ENCODE assay signal across 8 cellular contexts in the genomic region with DNA sequence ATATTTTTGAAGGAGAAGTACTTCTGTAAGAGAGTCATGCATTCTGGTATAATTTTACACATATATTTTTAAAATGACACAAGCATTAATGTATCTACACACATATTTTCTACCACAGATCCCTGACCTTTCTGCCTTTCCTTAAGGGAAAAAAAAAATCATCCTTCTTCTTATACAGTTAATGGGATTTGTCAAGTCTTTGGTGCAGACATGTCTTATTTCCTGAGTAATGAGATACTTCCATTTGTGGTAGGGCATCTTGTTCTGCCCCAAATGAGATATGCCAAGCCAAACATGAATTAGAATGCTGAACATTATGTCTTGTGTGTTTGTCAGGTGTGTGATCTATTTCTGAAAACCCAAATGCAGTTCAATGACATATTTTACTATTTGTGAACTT.
"Had no signal": no experiment of that assay in that cellular context is flagged by ENCODE, and none has a peak within 500 bp of the region (broad histone marks: within the 10 kb centered on the region; RNA-seq: fewer than 3 reads in every experiment).

No MANE protein-coding gene starts in this region.

- H3K9ac ChIP-seq: KMS-11 had no signal

- H2AFZ ChIP-seq: GM23338 had no signal

- DNase-seq: HCEC 1CT, KBM-7 had no signal

- ATAC-seq: GM23338, HepG2 had no signal

- H3K4me2 ChIP-seq: GM23338, KMS-11 had no signal

- FAIRE-seq: H1, H54, HepG2 had no signal

- H3K4me3 ChIP-seq: GM23338 had no signal

- H3K27ac ChIP-seq: HL-60, KMS-11 had no signal
